13 cellular contexts compared by ENCODE assay signal in the genomic region with DNA sequence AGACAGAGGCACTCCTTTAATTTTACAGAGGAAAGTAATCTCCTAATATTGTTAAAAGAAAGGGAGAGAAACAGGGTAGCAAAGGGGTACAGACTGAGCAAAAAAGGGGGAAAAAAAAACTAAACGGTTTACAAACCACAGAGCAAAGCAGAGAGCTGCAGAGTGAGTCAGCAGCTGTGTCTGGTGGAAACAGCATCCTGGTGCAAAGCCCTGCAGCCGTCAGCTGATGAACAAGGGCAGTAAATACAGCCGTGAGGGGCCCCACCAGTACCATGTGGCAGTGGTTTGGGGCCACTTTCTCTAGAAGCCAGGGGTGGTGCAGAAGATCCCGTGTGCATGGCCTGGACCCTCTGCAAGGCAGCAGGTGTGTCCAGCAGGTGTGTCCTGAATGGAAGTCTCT.
DNase-seq lines count a peak whose midpoint lies in the region; ATAC-seq and TF ChIP-seq lines count a peak whose summit lies in the region.
"Had no signal": no experiment of that assay in that cellular context is flagged by ENCODE, and none has a peak within 500 bp of the region (broad histone marks: within the 10 kb centered on the region; RNA-seq: fewer than 3 reads in every experiment).

No MANE protein-coding gene starts in this region.

- no peak for ATAC-seq in HG03565 (IDR thresholded peaks at IDR 0.05; ENCODE audit: unreplicated experiment)
- ATAC-seq in GM18909 (IDR thresholded peaks at IDR 0.05; ENCODE audit: poor library complexity, unreplicated experiment): no peak

- no peak overlapping the region for H3K9ac ChIP-seq in adipocyte (ENCODE audit: low read length)
- no peak overlapping the region for H3K9ac ChIP-seq in trophoblast cell (ENCODE audit: low read length)

- H3K4ac ChIP-seq in trophoblast cell (ENCODE audit: low read depth, low read length): no peak overlapping the region

- H3K79me1 ChIP-seq in trophoblast cell (ENCODE audit: low read length): no peaks in the 10 kb centered on the region

- H3K4me3 ChIP-seq in NB4 (ENCODE audit: low read depth, low read length) (peak overlapping the region; percentile 14), adipocyte (ENCODE audit: low read length) (no peak overlapping the region), trophoblast cell (ENCODE audit: low read depth, low read length) (peak overlapping the region; percentile 3), sigmoid colon (no peak overlapping the region)

- no peak overlapping the region for H2AK5ac ChIP-seq in trophoblast cell (ENCODE audit: low read length)

- H3K27me3 ChIP-seq in adipocyte (replicated peaks; ENCODE audit: control insufficient read depth, insufficient read depth, low read length) (peaks cover 3% of the 10 kb centered on the region), trophoblast cell (ENCODE audit: insufficient read depth, low read length) (no peaks in the 10 kb centered on the region), sigmoid colon (no peaks in the 10 kb centered on the region)

- no peak overlapping the region for H2AFZ ChIP-seq in trophoblast cell (ENCODE audit: insufficient read depth, low read length, poor library complexity)

- peak; percentile 72 for DNase-seq in SIG-M5 treated with dmso at 0.1 percent for 504 hours (lab: John Stamatoyannopoulos, UW; ENCODE audit: unreplicated experiment)
- DNase-seq in SIG-M5 (lab: John Stamatoyannopoulos, UW): no peak
- DNase-seq in NB4 (ENCODE audit: low read depth): peak; percentile 91
- DNase-seq in adipocyte (ENCODE audit: low read depth): peak; percentile 29
- DNase-seq in trophoblast cell: no peak
- DNase-seq in sigmoid colon: no peak
- DNase-seq: 8988T, DMS79 treated with DMSO at 0.1 percent for 48 hours, naive B cell, NCI-H2171 treated with DMSO at 0.1 percent for 48 hours had no signal

- H3K79me2 ChIP-seq in trophoblast cell (ENCODE audit: control insufficient read depth, insufficient read depth, low read length, poor library complexity): no peaks in the 10 kb centered on the region

- TF ChIP-seq CTCF in NB4 (IDR thresholded peaks at IDR 0.05; ENCODE audit: low read depth, low read length): no peak
- no peak for TF ChIP-seq CTCF in sigmoid colon (IDR thresholded peaks at IDR 0.05)

- no peak overlapping the region for H2BK12ac ChIP-seq in trophoblast cell (ENCODE audit: low read length)

- H3K18ac ChIP-seq in trophoblast cell (ENCODE audit: low read length): no peak overlapping the region

- TF ChIP-seq EP300 in sigmoid colon (IDR thresholded peaks at IDR 0.05): no peak

- H3K27ac ChIP-seq in trophoblast cell (ENCODE audit: low read depth, low read length): no peak overlapping the region
- no peak overlapping the region for H3K27ac ChIP-seq in sigmoid colon
- H3K27ac ChIP-seq: epithelial cell of prostate had no signal

- no peak overlapping the region for H3K23ac ChIP-seq in trophoblast cell (ENCODE audit: low read length)

- H4K91ac ChIP-seq in trophoblast cell (ENCODE audit: low read depth, low read length): no peak overlapping the region

- no peak overlapping the region for H2BK5ac ChIP-seq in trophoblast cell (ENCODE audit: low read depth, low read length, poor library complexity)

- H3K36me3 ChIP-seq in adipocyte (ENCODE audit: control insufficient read depth, insufficient read depth, low read length, severe bottlenecking) (no peaks in the 10 kb centered on the region), trophoblast cell (ENCODE audit: control insufficient read depth in 1 of 2, insufficient read depth in 2 of 2, low read length in 2 of 2) (no peaks in the 10 kb centered on the region), sigmoid colon (no peaks in the 10 kb centered on the region)

- H3K14ac ChIP-seq in trophoblast cell (ENCODE audit: low read length): no peak overlapping the region

- intact Hi-C loops in sigmoid colon (cut with DNase I): no loop called here

- H3K4me1 ChIP-seq in adipocyte (ENCODE audit: control insufficient read depth, insufficient read depth, low read length) (peaks cover 5% of the 10 kb centered on the region), trophoblast cell (ENCODE audit: control insufficient read depth in 1 of 2, insufficient read depth in 2 of 2, low read length in 2 of 2) (peaks cover 0 to 2% of the 10 kb centered on the region in 2 experiments), sigmoid colon (peaks cover 0 to 5% (median 0%) of the 10 kb centered on the region in 4 donors)

- H3K4me2 ChIP-seq in trophoblast cell (ENCODE audit: low read length): no peak overlapping the region

- WGBS in trophoblast cell (ENCODE audit: extremely low coverage, insufficient coverage, insufficient read length): no CpG with 5 or more reads among the region's 4 CpGs
- WGBS in sigmoid colon, 2 donors: 31 to 61% methylated on average over 4 of the region's 4 CpGs

- no peak overlapping the region for H4K12ac ChIP-seq in trophoblast cell (ENCODE audit: low read depth, low read length)

- H2BK120ac ChIP-seq in trophoblast cell (ENCODE audit: insufficient read depth, low read length, poor library complexity): no peak overlapping the region

- no peak overlapping the region for H4K8ac ChIP-seq in trophoblast cell (ENCODE audit: low read depth, low read length)

- no peak for TF ChIP-seq POLR2A in NB4 (IDR thresholded peaks at IDR 0.05; ENCODE audit: extremely low read depth, insufficient read length)
- TF ChIP-seq POLR2A in sigmoid colon (IDR thresholded peaks at IDR 0.05): no peak

- H3K9me3 ChIP-seq in adipocyte (ENCODE audit: control insufficient read depth, low read length): no peaks in the 10 kb centered on the region
- H3K9me3 ChIP-seq in trophoblast cell (ENCODE audit: insufficient read depth, low read depth, low read length): no peaks in the 10 kb centered on the region
- no peaks in the 10 kb centered on the region for H3K9me3 ChIP-seq in sigmoid colon

Comparison
In these comparisons a context has a peak if more than half of its experiments do, and no peak if none do; other contexts are left out.
1. DNase-seq: peak in SIG-M5 treated with dmso at 0.1 percent for 504 hours (single experiment), NB4 (single experiment) and adipocyte (single experiment); none in SIG-M5 (single experiment), trophoblast cell (0 of 2) and sigmoid colon (single experiment).
2. H3K4me3 ChIP-seq: peak in NB4 (single experiment) and trophoblast cell (single experiment); none in adipocyte (single experiment) and sigmoid colon (0 of 4).